In the genomic region with DNA sequence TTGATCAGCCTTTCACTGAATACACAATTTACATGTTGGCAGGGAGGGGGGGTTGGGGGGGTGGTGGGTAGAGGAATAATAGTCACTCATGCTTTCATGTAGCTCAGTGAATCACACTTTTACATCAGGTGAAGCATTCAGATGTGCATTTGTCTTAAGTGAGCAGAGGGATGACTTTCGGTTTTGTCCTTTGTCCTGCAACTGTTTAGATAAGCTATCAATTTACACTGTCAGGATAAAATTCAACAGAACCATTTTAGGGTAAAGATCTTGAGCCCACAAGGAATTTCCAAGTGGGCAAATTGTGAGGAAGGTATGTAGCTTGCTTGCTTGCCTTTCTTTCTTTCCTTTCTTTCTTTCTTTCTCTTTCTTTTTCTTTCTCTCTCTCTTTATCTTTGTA, we compare ENCODE assay signal across 25 cellular contexts.
"Had no signal": no experiment of that assay in that cellular context is flagged by ENCODE, and none has a peak within 500 bp of the region (broad histone marks: within the 10 kb centered on the region; RNA-seq: fewer than 3 reads in every experiment).

No MANE protein-coding gene starts in this region.

- H3K4me3 ChIP-seq: coronary artery, dorsolateral prefrontal cortex, esophagus squamous epithelium, gastrocnemius medialis, heart left ventricle, hepatocyte, left lung, lower lobe of right lung, mucosa of descending colon had no signal

- ATAC-seq: esophagus mucosa; gastrocnemius medialis; heart left ventricle; left colon; left lung; left ventricle myocardium superior; lower lobe of right lung; mucosa of descending colon; naive thymus-derived CD8-positive, alpha-beta T cell had no signal

- H3K27me3 ChIP-seq: dorsolateral prefrontal cortex, esophagus squamous epithelium, gastrocnemius medialis, heart left ventricle, hepatocyte, left lung had no signal

- H3K79me2 ChIP-seq: hepatocyte had no signal

- H3K4me1 ChIP-seq: esophagus squamous epithelium, gastrocnemius medialis, heart left ventricle, left lung, lower lobe of right lung had no signal

- H3K36me3 ChIP-seq: esophagus squamous epithelium, gastrocnemius medialis, left lung, lower lobe of right lung had no signal

- H3K9me3 ChIP-seq: esophagus squamous epithelium, gastrocnemius medialis, lower lobe of right lung, mucosa of descending colon had no signal

- H3K27ac ChIP-seq: coronary artery, dorsolateral prefrontal cortex, esophagus squamous epithelium, gastrocnemius medialis, heart left ventricle, hepatocyte, left lung, lower lobe of right lung had no signal

- H2AFZ ChIP-seq: hepatocyte had no signal

- H3K4me2 ChIP-seq: hepatocyte had no signal

- DNase-seq: dermis blood vessel endothelial cell; dorsolateral prefrontal cortex; effector CD4-positive, alpha-beta T cell; effector memory CD4-positive, alpha-beta T cell; esophagus squamous epithelium; foreskin fibroblast; foreskin melanocyte; gastrocnemius medialis; heart left ventricle; hypothalamus; immature natural killer cell; islet precursor cell; kidney; kidney glomerular epithelial cell; left colon; left lung; left ventricle myocardium superior; lower lobe of right lung; mesenchymal stem cell; mucosa of descending colon; naive B cell; naive thymus-derived CD8-positive, alpha-beta T cell had no signal
